8 cellular contexts compared by ENCODE assay signal in genomic region chr2:65430515-65431416, GRCh38. TPM values are rescaled to one million over a fixed set of nuclear protein-coding genes. Genes with fewer than 3 reads are reported as not detected.
A peak's percentile ranks its signal among the peaks of the same experiment; 100 is the strongest.
DNase-seq lines count a peak whose midpoint lies in the region; ATAC-seq and TF ChIP-seq lines count a peak whose summit lies in the region.

No MANE protein-coding gene starts in this region.

- H3K4me2 ChIP-seq in GM23338 (peak overlapping the region; percentile 97), osteoblast (ENCODE audit: insufficient read depth, low read length) (peak overlapping the region; percentile 77)

- DNase-seq in DMS153 (lab: John Stamatoyannopoulos, UW) (peak; percentile 73), GM23338 (ENCODE audit: low spot score) (peak; percentile 56), M059J (ENCODE audit: low read depth) (peak; percentile 79), SHP77 (lab: John Stamatoyannopoulos, UW) (peak; percentile 45 to 56), head of caudate nucleus (peak; percentile 42 to 89 (median 75)), osteoblast (ENCODE audit: insufficient read length, low spot score, missing footprints) (peak; percentile 81), transverse colon (peak; percentile 68)
- DNase-seq in activated naive CD4-positive, alpha-beta T cell treated with anti-CD3 and anti-CD28 coated beads for 36 hours: peak; percentile 75

- H2AFZ ChIP-seq in GM23338: no peak overlapping the region
- peak overlapping the region; percentile 43 for H2AFZ ChIP-seq in osteoblast (ENCODE audit: low read length)

- peaks cover 27% of the 10 kb centered on the region for H3K4me1 Mint-ChIP-seq in GM23338
- H3K4me1 Mint-ChIP-seq in activated naive CD4-positive, alpha-beta T cell treated with anti-CD3 and anti-CD28 coated beads for 36 hours (ENCODE audit: low read depth): peaks cover 3% of the 10 kb centered on the region

- peaks cover 10% of the 10 kb centered on the region; the same call in 1 of the 2 replicates for H3F3A ChIP-seq in GM23338 (replicated peaks; ENCODE audit: low read depth)

- H3K4me1 ChIP-seq in GM23338 (ENCODE audit: insufficient read depth) (peaks cover 33% of the 10 kb centered on the region), osteoblast (ENCODE audit: insufficient read depth, low read length) (peaks cover 15% of the 10 kb centered on the region), transverse colon (peaks cover 0 to 28% (median 9%) of the 10 kb centered on the region in 4 donors)

- H3K79me2 ChIP-seq in GM23338 (replicated peaks; ENCODE audit: insufficient read depth): peaks cover 49% of the 10 kb centered on the region
- H3K79me2 ChIP-seq in osteoblast (ENCODE audit: insufficient read depth, low read length): peaks cover 69% of the 10 kb centered on the region

- peaks cover 47% of the 10 kb centered on the region for H3K27me3 Mint-ChIP-seq in GM23338 (ENCODE audit: insufficient read depth, low read depth, poor library complexity)
- H3K27me3 Mint-ChIP-seq in activated naive CD4-positive, alpha-beta T cell treated with anti-CD3 and anti-CD28 coated beads for 36 hours (ENCODE audit: low read depth): peaks cover 19% of the 10 kb centered on the region

- H4K20me1 ChIP-seq in GM23338 (replicated peaks; ENCODE audit: insufficient read depth) (peaks cover 38% of the 10 kb centered on the region), osteoblast (ENCODE audit: insufficient read depth, low read length) (peaks cover 40% of the 10 kb centered on the region)

- TF ChIP-seq EP300 in transverse colon (IDR thresholded peaks at IDR 0.05; ENCODE audit: low read depth): no peak

- H3K4me3 ChIP-seq in GM23338 (peak overlapping the region; percentile 94), osteoblast (ENCODE audit: insufficient read depth, low read length) (peak overlapping the region; percentile 93), transverse colon (peak overlapping the region; percentile 64 to 94 (median 77))

- H3K36me3 ChIP-seq in GM23338 (ENCODE audit: insufficient read depth) (no peaks in the 10 kb centered on the region), osteoblast (ENCODE audit: insufficient read depth, low read length) (no peaks in the 10 kb centered on the region), transverse colon (no peaks in the 10 kb centered on the region)

- H3K9me3 ChIP-seq in osteoblast (ENCODE audit: low read depth, low read length) (no peaks in the 10 kb centered on the region), transverse colon (no peaks in the 10 kb centered on the region)

- WGBS in transverse colon (ENCODE audit: low coverage in 1 of 2), 2 donors: 1% methylated on average over 50 of the region's 95 CpGs; no CpG with 5 or more reads in 1 of the 2 donors

- H3K27ac ChIP-seq in GM23338 (ENCODE audit: low read depth) (no peak overlapping the region), osteoblast (ENCODE audit: low read depth, low read length) (peak overlapping the region; percentile 47), transverse colon (peak overlapping the region; percentile 90 to 98 (median 94))

- ATAC-seq in GM23338: peak; percentile 4

- TF ChIP-seq CTCF in GM23338 (conservative IDR thresholded peaks at IDR 0.05; ENCODE audit: low read depth in 2 of 2): no peak
- TF ChIP-seq CTCF in osteoblast (IDR thresholded peaks at IDR 0.05; ENCODE audit: extremely low read depth, low read depth, low read length): no peak
- TF ChIP-seq CTCF in transverse colon (IDR thresholded peaks at IDR 0.05): peak in 2 of 5 experiments; percentile 7 to 16

- in situ Hi-C loops in transverse colon (cut with MboI; ENCODE audit: low pct_ligation_motif_present in 1 of 4, low pct_unique_long_range_greater_than_20kb in 1 of 4, low sequenced_read_pairs in 3 of 4): loop anchor here in 2 of 4 donors (25.0 kb wide), 1 partner anchor 168 kb away; no protein-coding TSS in a partner anchor

- peak overlapping the region; percentile 91 for H3K4me3 Mint-ChIP-seq in GM23338
- peak overlapping the region; percentile 91 for H3K4me3 Mint-ChIP-seq in activated naive CD4-positive, alpha-beta T cell treated with anti-CD3 and anti-CD28 coated beads for 36 hours

- CTCF ChIA-PET in activated naive CD4-positive, alpha-beta T cell treated with anti-CD3 and anti-CD28 coated beads for 36 hours (lab: Charles Lee): interaction anchor here (0.9 to 1.0 kb wide), 2 partner anchors 10 to 129 kb away, joined by 3 to 6 read pairs; no protein-coding TSS in a partner anchor

- intact Hi-C loops in activated naive CD4-positive, alpha-beta T cell treated with anti-CD3 and anti-CD28 coated beads for 36 hours (cut with micrococcal nuclease): loop anchor here (1.0 to 10.0 kb wide), 6 partner anchors 48 to 1586 kb away; partner anchors contain the start of genes AFTPH, SERTAD2 and UGP2
- intact Hi-C loops in head of caudate nucleus (cut with DNase I): loop anchor here (10.0 kb wide), 4 partner anchors 126 to 296 kb away; partner anchors contain the start of gene RAB1A
- intact Hi-C loops in transverse colon (cut with DNase I; ENCODE audit: low total_unique reads): no loop called here

- H3K36me3 Mint-ChIP-seq in GM23338 (ENCODE audit: low read depth): no peaks in the 10 kb centered on the region
- H3K36me3 Mint-ChIP-seq in activated naive CD4-positive, alpha-beta T cell treated with anti-CD3 and anti-CD28 coated beads for 36 hours (ENCODE audit: low read depth): no peaks in the 10 kb centered on the region

- no peaks in the 10 kb centered on the region for H3K9me3 Mint-ChIP-seq in GM23338
- H3K9me3 Mint-ChIP-seq in activated naive CD4-positive, alpha-beta T cell treated with anti-CD3 and anti-CD28 coated beads for 36 hours: no peaks in the 10 kb centered on the region

- TF ChIP-seq POLR2A in transverse colon (IDR thresholded peaks at IDR 0.05): peak; percentile 64

- H3K27ac Mint-ChIP-seq in GM23338: no peak overlapping the region
- H3K27ac Mint-ChIP-seq in activated naive CD4-positive, alpha-beta T cell treated with anti-CD3 and anti-CD28 coated beads for 36 hours: no peak overlapping the region

- no peaks in the 10 kb centered on the region for H3K9me2 ChIP-seq in GM23338 (ENCODE audit: insufficient read depth)

- H3K27me3 ChIP-seq in GM23338 (ENCODE audit: insufficient read depth) (peaks cover 63% of the 10 kb centered on the region), osteoblast (ENCODE audit: insufficient read depth, low read length) (no peaks in the 10 kb centered on the region), transverse colon (no peaks in the 10 kb centered on the region)

TF ChIP-seq in GM23338, 12 proteins besides CTCF, POLR2A, EP300 and RAD21:
- TF ChIP-seq EZH2 (IDR thresholded peaks at IDR 0.05; ENCODE audit: low read depth, unreplicated experiment) (peak; percentile 34), REST (IDR thresholded peaks at IDR 0.05; ENCODE audit: unreplicated experiment) (no peak), POLR2AphosphoS5 (IDR thresholded peaks at IDR 0.05; ENCODE audit: low read depth) (no peak)

RNA-seq across cellular contexts. Expression of gene SPRED2, which starts 1.6 kb away (rescaled TPM):
- total RNA-seq in GM23338 (2014; rRNA removed; shearing (Covaris generic)): 10.4 and 13.0 TPM in 2 replicates
- polyA plus RNA-seq in GM23338 (2016; fragmentation: Nextera tagmentation; extraction: Ambion mirVana): 7.2 and 8.7 TPM in 2 replicates
- 5.1 and 11.6 TPM in 2 replicates for total RNA-seq in M059J (2014; rRNA removed; shearing (Covaris generic))
- 10 to 100 TPM in 1 of 2 experiments, 1 to 10 TPM in 1; 8.0 to 11.4 TPM for total RNA-seq in activated naive CD4-positive, alpha-beta T cell treated with anti-CD3 and anti-CD28 coated beads for 36 hours
- total RNA-seq in osteoblast (15.3 and 17.4 TPM in 2 replicates), transverse colon (10 to 100 TPM in 3 of 4 donors, 1 to 10 TPM in 1; 8.4 to 34.8 (median 29.7) TPM)
